Comparison of ENCODE assay signal across 15 cellular contexts in genomic region chr5:168479166-168479565, GRCh38. TPM values are rescaled to one million over a fixed set of nuclear protein-coding genes. Genes with fewer than 3 reads are reported as not detected.
A peak's percentile ranks its signal among the peaks of the same experiment; 100 is the strongest.
DNase-seq lines count a peak whose midpoint lies in the region; ATAC-seq, FAIRE-seq and TF ChIP-seq lines count a peak whose summit lies in the region.
"Had no signal": no experiment of that assay in that cellular context is flagged by ENCODE, and none has a peak within 500 bp of the region (broad histone marks: within the 10 kb centered on the region; RNA-seq: fewer than 3 reads in every experiment).

No MANE protein-coding gene starts in this region.

- TF ChIP-seq POLR2A in GM18505 (IDR thresholded peaks at IDR 0.05; ENCODE audit: borderline replicate concordance, extremely low read depth, insufficient read depth, insufficient read length): no peak

- H3K27me3 Mint-ChIP-seq in type B pancreatic cell: no peaks in the 10 kb centered on the region

- H3K9me3 ChIP-seq in PC-3 (ENCODE audit: low read length): no peaks in the 10 kb centered on the region

- no peak overlapping the region for H2AFZ ChIP-seq in PC-3 (ENCODE audit: low read length)

- no peaks in the 10 kb centered on the region for H3K36me3 Mint-ChIP-seq in type B pancreatic cell

- peak overlapping the region; percentile 76 for H3K4me2 ChIP-seq in PC-3 (ENCODE audit: low read length)

- TF ChIP-seq CTCF in PC-3 (conservative IDR thresholded peaks at IDR 0.05; ENCODE audit: low read depth, low read length): no peak
- TF ChIP-seq CTCF in bronchial epithelial cell (IDR thresholded peaks at IDR 0.05; ENCODE audit: insufficient read depth, low read length, severe bottlenecking): no peak
- TF ChIP-seq CTCF in type B pancreatic cell (conservative IDR thresholded peaks at IDR 0.05): no peak

- peaks cover 22% of the 10 kb centered on the region for H3K4me1 ChIP-seq in PC-3 (ENCODE audit: insufficient read depth, low read length)

- H3K27ac Mint-ChIP-seq in type B pancreatic cell: peak overlapping the region; percentile 54
- H3K27ac Mint-ChIP-seq: B cell, H9 had no signal

- no peaks in the 10 kb centered on the region for H3F3A ChIP-seq in PC-3 (ENCODE audit: low read length, unreplicated experiment)

- H3K4me3 Mint-ChIP-seq in type B pancreatic cell: no peak overlapping the region
- H3K4me3 Mint-ChIP-seq: B cell, H9 had no signal

- no peaks in the 10 kb centered on the region for H3K9me2 ChIP-seq in PC-3 (replicated peaks; ENCODE audit: low read length)

- DNase-seq in EL (peak; percentile 34), PC-3 (peak; percentile 77), bronchial epithelial cell (ENCODE audit: low read depth) (peak; percentile 68), type B pancreatic cell (ENCODE audit: extremely low spot score, unreplicated experiment) (no peak), NCI-H2227 (lab: John Stamatoyannopoulos, UW; ENCODE audit: unreplicated experiment) (no peak)
- DNase-seq: COR-L47, H9, NCI-H1105, NCI-H2081, SHP77 had no signal

- no peaks in the 10 kb centered on the region for H3K9me3 Mint-ChIP-seq in type B pancreatic cell
- H3K9me3 Mint-ChIP-seq: H9 had no signal

- peak overlapping the region; percentile 37 for H3K9ac ChIP-seq in PC-3 (ENCODE audit: low read length)

- no peaks in the 10 kb centered on the region for H3K27me3 ChIP-seq in PC-3 (ENCODE audit: low read length)
- H3K27me3 ChIP-seq in bronchial epithelial cell (ENCODE audit: control insufficient read depth, insufficient read depth, low read length): no peaks in the 10 kb centered on the region

- H4K20me1 ChIP-seq in PC-3 (ENCODE audit: low read length): no peaks in the 10 kb centered on the region

- no peak for FAIRE-seq in bronchial epithelial cell (lab: Jason Lieb, UNC)
- FAIRE-seq: RCC 7860 had no signal

- POLR2A ChIA-PET in PC-3 (lab: Charles Lee; ENCODE audit: unreplicated experiment): no interaction called here

- peak; percentile 97 for ATAC-seq in PC-3
- no peak for ATAC-seq in GM18498 (IDR thresholded peaks at IDR 0.05; ENCODE audit: unreplicated experiment)
- no peak for ATAC-seq in GM18505 (IDR thresholded peaks at IDR 0.05; ENCODE audit: unreplicated experiment)

- H3K36me3 ChIP-seq in PC-3 (ENCODE audit: low read depth, low read length): no peaks in the 10 kb centered on the region; the same call in 1 of the 2 replicates
- H3K36me3 ChIP-seq in bronchial epithelial cell (ENCODE audit: control insufficient read depth, insufficient read depth, low read length): no peaks in the 10 kb centered on the region

- H3K27ac ChIP-seq in PC-3 (ENCODE audit: low read length): peak overlapping the region; percentile 85

- intact Hi-C loops in PC-3 (cut with micrococcal nuclease): loop anchor here (2.0 kb wide), 1 partner anchor 210 kb away; no protein-coding TSS in a partner anchor

- CTCF ChIA-PET in PC-3 (lab: Charles Lee): no interaction called here

- H3K4me3 ChIP-seq in PC-3 (ENCODE audit: low read length) (0 out of 2 replicates have a peak overlapping the region, but pooled peaks have one; percentile 13), bronchial epithelial cell (ENCODE audit: low read depth, low read length) (no peak overlapping the region)

- H3K79me2 ChIP-seq in PC-3 (ENCODE audit: low read length): no peaks in the 10 kb centered on the region

- no TSS peak for BruUV-seq in PC-3 (replicated peaks; lab: Mats Ljungman, UMichigan)

- no peaks in the 10 kb centered on the region for H3K4me1 Mint-ChIP-seq in type B pancreatic cell (ENCODE audit: unreplicated experiment)

RNA-seq across cellular contexts. Expression of gene RARS1, which starts 7.1 kb away (rescaled TPM):
- total RNA-seq in PC-3 (2014; rRNA removed) (63.6 and 78.1 TPM in 2 replicates), bronchial epithelial cell (105 and 122 TPM in 2 replicates), type B pancreatic cell (ENCODE audit: low replicate concordance) (102 and 110 TPM in 2 replicates)

RNA-seq across cellular contexts. Expression of gene FBLL1, which starts 49.9 kb away (rescaled TPM):
- total RNA-seq in PC-3 (2014; rRNA removed) (0.07 TPM in 1 of 2 replicates, not detected in the other), bronchial epithelial cell (0.77 TPM in 1 of 2 replicates, not detected in the other), type B pancreatic cell (ENCODE audit: low replicate concordance) (2.1 and 3.3 TPM in 2 replicates)
- total RNA-seq: B cell; T-helper 1 cell treated with Interleukin-12 subunit alpha and Interleukin-12 subunit beta and Interleukin-4 antibody, amounts not matched to agents 30 ng/mL and 1 ng/mL, for 36 hours had no signal

Comparison
In these comparisons a context has a peak if more than half of its experiments do, and no peak if none do; other contexts are left out.
1. DNase-seq: peak in EL (single experiment), PC-3 (single experiment) and bronchial epithelial cell (single experiment); none in type B pancreatic cell (single experiment) and NCI-H2227 (single experiment).